In genomic region chr3:40845447-40845846, GRCh38 we compare ENCODE assay signal across 21 cellular contexts.
"Had no signal": no experiment of that assay in that cellular context is flagged by ENCODE, and none has a peak within 500 bp of the region (broad histone marks: within the 10 kb centered on the region; RNA-seq: fewer than 3 reads in every experiment).

No MANE protein-coding gene starts in this region.

- H3K36me3 ChIP-seq: heart left ventricle, ovary, right atrium auricular region, sigmoid colon, stomach, thoracic aorta, transverse colon had no signal

- H3K4me3 Mint-ChIP-seq: endodermal cell, mesothelial cell of epicardium, natural killer cell, neural crest cell had no signal

- H3K27ac Mint-ChIP-seq: endodermal cell, mesothelial cell of epicardium, natural killer cell had no signal

- ATAC-seq: heart left ventricle, left colon, left ventricle myocardium superior, natural killer cell had no signal

- H3K27ac ChIP-seq: coronary artery, heart left ventricle, ovary, right atrium auricular region, sigmoid colon, stomach, thoracic aorta, transverse colon had no signal

- H3K9me3 Mint-ChIP-seq: endodermal cell, mesothelial cell of epicardium had no signal

- H3K27me3 ChIP-seq: heart left ventricle, ovary, right atrium auricular region, sigmoid colon, stomach, transverse colon had no signal

- H3K36me3 Mint-ChIP-seq: mesothelial cell of epicardium, natural killer cell had no signal

- H3K9me3 ChIP-seq: ovary, sigmoid colon, stomach, thoracic aorta, transverse colon had no signal

- DNase-seq: effector CD4-positive, alpha-beta T cell; endodermal cell; erythroblast; heart left ventricle; hippocampal formation; left colon; left ventricle myocardium superior; natural killer cell; ovary; sigmoid colon; small intestine; stimulated activated CD4-positive, alpha-beta T cell treated with anti-CD3 and anti-CD28 coated beads, Interleukin-12 subunit alpha, Interleukin-12 subunit beta, amount 100 ng/mL, for 4 hours; stimulated activated naive CD4-positive, alpha-beta T cell; stomach; substantia nigra; transverse colon had no signal

- H3K4me1 ChIP-seq: sigmoid colon, transverse colon had no signal

- H3K4me1 Mint-ChIP-seq: natural killer cell had no signal

- H3K4me3 ChIP-seq: coronary artery, heart left ventricle, ovary, right atrium auricular region, sigmoid colon, stomach, thoracic aorta, transverse colon had no signal
